ENCODE assay signal across 19 cellular contexts in the genomic region with DNA sequence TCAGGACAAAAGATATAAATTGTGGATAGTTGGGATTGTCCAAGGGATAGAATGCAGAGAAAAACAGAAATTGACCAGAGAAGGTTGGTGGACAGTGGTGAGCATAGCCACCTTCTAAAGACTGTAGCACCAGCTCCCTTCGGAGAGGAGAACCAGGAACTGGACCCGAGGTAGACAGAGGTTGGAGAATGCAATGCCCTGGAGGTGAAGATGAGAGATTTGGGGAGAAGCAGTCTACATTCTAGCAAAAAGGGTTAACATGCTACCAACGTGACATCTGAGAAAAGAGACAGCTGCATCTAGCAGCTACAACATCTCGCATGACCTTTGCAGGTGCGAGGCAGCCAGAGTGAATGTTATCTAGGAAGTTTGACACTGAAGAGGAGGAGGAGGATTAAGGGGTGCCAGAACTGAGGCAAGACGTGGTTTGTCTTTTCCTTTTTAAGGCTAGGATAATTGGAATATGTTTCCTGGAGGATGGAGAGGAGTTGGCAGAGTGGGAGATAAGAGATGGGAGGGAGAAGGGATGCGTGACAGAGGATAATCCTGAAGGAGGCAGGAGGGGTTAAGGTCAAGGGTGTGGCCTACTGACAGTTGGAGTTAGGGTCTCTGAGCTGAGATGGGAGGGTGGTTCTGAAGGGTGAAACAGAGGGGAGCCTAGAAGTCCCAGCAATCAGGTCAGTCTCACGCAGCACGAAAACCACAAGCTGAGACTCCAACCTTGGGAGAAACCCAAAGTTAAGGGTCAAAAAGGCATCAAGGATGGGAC.
A peak's percentile ranks its signal among the peaks of the same experiment; 100 is the strongest.
DNase-seq lines count a peak whose midpoint lies in the region; ATAC-seq and TF ChIP-seq lines count a peak whose summit lies in the region.
"Had no signal": no experiment of that assay in that cellular context is flagged by ENCODE, and none has a peak within 500 bp of the region (broad histone marks: within the 10 kb centered on the region; RNA-seq: fewer than 3 reads in every experiment).

No MANE protein-coding gene starts in this region.

- no peaks in the 10 kb centered on the region for H3K27me3 Mint-ChIP-seq in mesothelial cell of epicardium (ENCODE audit: low read depth)

- H3K27ac ChIP-seq in SJCRH30 (peak overlapping the region; percentile 68), esophagus (ENCODE audit: low read depth in 2 of 2, low read length in 1 of 2) (peak overlapping the region; percentile 59 to 65), tibial artery (peak overlapping the region; percentile 25 to 49), dorsolateral prefrontal cortex (peak overlapping the region in 25 of 59 donors; percentile 7 to 73 (median 45))
- H3K27ac ChIP-seq: HL-60, neutrophil, thyroid gland had no signal

- H3K4me3 ChIP-seq in SJCRH30 (no peak overlapping the region), esophagus (ENCODE audit: low read depth in 1 of 2, low read length in 2 of 2) (no peak overlapping the region), tibial artery (no peak overlapping the region), mucosa of descending colon (no peak overlapping the region), dorsolateral prefrontal cortex (no peak overlapping the region)
- H3K4me3 ChIP-seq: thyroid gland had no signal

- intact Hi-C loops in tibial artery (cut with DNase I; ENCODE audit: low total_unique reads) (no loop called here), mucosa of descending colon (cut with DNase I, micrococcal nuclease) (no loop called here), dorsolateral prefrontal cortex (cut with DNase I) (no loop called here)

- H3K4me3 Mint-ChIP-seq in mesothelial cell of epicardium = no peak overlapping the region
- H3K4me3 Mint-ChIP-seq: activated CD4-positive, alpha-beta T cell treated with anti-CD3 and anti-CD28 coated beads for 36 hours; activated naive CD8-positive, alpha-beta T cell treated with anti-CD3 and anti-CD28 coated beads, Interleukin-2, amount 50 U/mL, for 24 hours had no signal

- peaks cover 46% of the 10 kb centered on the region for H3K4me1 Mint-ChIP-seq in mesothelial cell of epicardium
- H3K4me1 Mint-ChIP-seq: activated CD4-positive, alpha-beta T cell treated with anti-CD3 and anti-CD28 coated beads for 36 hours; activated naive CD8-positive, alpha-beta T cell treated with anti-CD3 and anti-CD28 coated beads, Interleukin-2, amount 50 U/mL, for 24 hours had no signal

- peaks cover 59% of the 10 kb centered on the region for H3K4me1 ChIP-seq in SJCRH30
- peaks cover 3 to 11% of the 10 kb centered on the region in 2 donors for H3K4me1 ChIP-seq in esophagus (ENCODE audit: control insufficient read depth in 2 of 2, insufficient read depth in 2 of 2, low read length in 1 of 2)
- H3K4me1 ChIP-seq in tibial artery = peaks cover 0 to 44% (median 25%) of the 10 kb centered on the region in 4 donors
- peaks cover 17% of the 10 kb centered on the region for H3K4me1 ChIP-seq in mucosa of descending colon (ENCODE audit: low read depth)

- H3K9me3 ChIP-seq in SJCRH30 (replicated peaks) (no peaks in the 10 kb centered on the region), esophagus (ENCODE audit: control insufficient read depth in 2 of 2, insufficient read depth in 1 of 2, low read depth in 1 of 2, low read length in 1 of 2) (no peaks in the 10 kb centered on the region), tibial artery (no peaks in the 10 kb centered on the region), mucosa of descending colon (no peaks in the 10 kb centered on the region)
- H3K9me3 ChIP-seq: neutrophil, thyroid gland had no signal

- TF ChIP-seq CTCF in mesothelial cell of epicardium (IDR thresholded peaks at IDR 0.05; ENCODE audit: unreplicated experiment) (no peak), tibial artery (IDR thresholded peaks at IDR 0.05) (no peak), mucosa of descending colon (IDR thresholded peaks at IDR 0.05) (no peak), dorsolateral prefrontal cortex (IDR thresholded peaks at IDR 0.05 in 54 of 56, conservative IDR thresholded peaks at IDR 0.05 in 2 of 56; ENCODE audit: low read depth in 1 of 56, partially characterized antibody in 56 of 56) (no peak)

- H3K36me3 Mint-ChIP-seq in mesothelial cell of epicardium = peaks cover 3% of the 10 kb centered on the region

- no peak for DNase-seq in SJCRH30
- DNase-seq in mesothelial cell of epicardium (ENCODE audit: low spot score in 2 of 2, unreplicated experiment in 2 of 2) = no peak
- no peak for DNase-seq in tibial artery
- DNase-seq in mucosa of descending colon = no peak
- no peak for DNase-seq in dorsolateral prefrontal cortex
- DNase-seq: activated CD4-positive, alpha-beta T cell treated with anti-CD3 and anti-CD28 coated beads for 36 hours; activated naive CD8-positive, alpha-beta T cell treated with anti-CD3 and anti-CD28 coated beads, Interleukin-2, amount 50 U/mL, for 24 hours; cerebellar nuclear complex; DND-41; MM.1S; NCI-H187; retina; SW 1271; thyroid gland had no signal

- 59 to 62% methylated on average over 9 of the region's 9 CpGs for WGBS in esophagus, 2 donors

- ATAC-seq in GM21360 (IDR thresholded peaks at IDR 0.05; ENCODE audit: unreplicated experiment) (no peak), mucosa of descending colon (no peak), GM21526 (IDR thresholded peaks at IDR 0.05; ENCODE audit: low FRiP score, unreplicated experiment) (no peak)
- ATAC-seq: activated CD4-positive, alpha-beta T cell treated with anti-CD3 and anti-CD28 coated beads for 36 hours; activated naive CD8-positive, alpha-beta T cell treated with anti-CD3 and anti-CD28 coated beads, Interleukin-2, amount 50 U/mL, for 24 hours had no signal

- H3K27me3 ChIP-seq in SJCRH30 = no peaks in the 10 kb centered on the region
- H3K27me3 ChIP-seq in esophagus (ENCODE audit: control insufficient read depth in 1 of 2, insufficient read depth in 2 of 2, low read length in 2 of 2) = no peaks in the 10 kb centered on the region
- H3K27me3 ChIP-seq in tibial artery = no peaks in the 10 kb centered on the region
- H3K27me3 ChIP-seq in dorsolateral prefrontal cortex = no peaks in the 10 kb centered on the region
- H3K27me3 ChIP-seq: thyroid gland had no signal

- H3K27ac Mint-ChIP-seq in mesothelial cell of epicardium = peak overlapping the region; percentile 84
- H3K27ac Mint-ChIP-seq: activated CD4-positive, alpha-beta T cell treated with anti-CD3 and anti-CD28 coated beads for 36 hours; activated naive CD8-positive, alpha-beta T cell treated with anti-CD3 and anti-CD28 coated beads, Interleukin-2, amount 50 U/mL, for 24 hours had no signal

- no peaks in the 10 kb centered on the region for H3K36me3 ChIP-seq in SJCRH30
- peaks cover 2 to 9% of the 10 kb centered on the region in 2 donors for H3K36me3 ChIP-seq in esophagus (ENCODE audit: control insufficient read depth in 2 of 2, insufficient read depth in 2 of 2, low read length in 1 of 2)
- no peaks in the 10 kb centered on the region for H3K36me3 ChIP-seq in tibial artery
- H3K36me3 ChIP-seq in mucosa of descending colon (ENCODE audit: low read depth) = no peaks in the 10 kb centered on the region
- H3K36me3 ChIP-seq: neutrophil, thyroid gland had no signal

- H3K9me3 Mint-ChIP-seq in mesothelial cell of epicardium = peaks cover 3% of the 10 kb centered on the region
- H3K9me3 Mint-ChIP-seq: activated naive CD8-positive, alpha-beta T cell treated with anti-CD3 and anti-CD28 coated beads, Interleukin-2, amount 50 U/mL, for 24 hours had no signal
